7 cellular contexts compared by ENCODE assay signal in genomic region chrX:120042247-120042646, GRCh38.
DNase-seq lines count a peak whose midpoint lies in the region; ATAC-seq and FAIRE-seq lines count a peak whose summit lies in the region.
"Not testable (repeated sequence)": the region's sequence is repeated elsewhere in the genome, so short reads cannot be mapped to it uniquely, and the experiment has no call there.

No MANE protein-coding gene starts in this region.

- DNase-seq in GM19239 (ENCODE audit: insufficient read length, low spot score): not testable (repeated sequence)

- peak; percentile 83 for ATAC-seq in GM18517 (IDR thresholded peaks at IDR 0.05; ENCODE audit: unreplicated experiment)
- ATAC-seq in GM21390 (IDR thresholded peaks at IDR 0.05; ENCODE audit: unreplicated experiment): peak; percentile 93
- ATAC-seq in GM21737 (IDR thresholded peaks at IDR 0.05; ENCODE audit: unreplicated experiment): peak; percentile 80
- ATAC-seq in HG02852 (IDR thresholded peaks at IDR 0.05; ENCODE audit: unreplicated experiment): peak; percentile 94
- peak; percentile 62 for ATAC-seq in HG03097 (IDR thresholded peaks at IDR 0.05; ENCODE audit: low FRiP score, unreplicated experiment)
- peak; percentile 73 for ATAC-seq in HG03558 (IDR thresholded peaks at IDR 0.05; ENCODE audit: extremely low read depth, unreplicated experiment)

- peak; percentile 83 for FAIRE-seq in GM19239 (lab: Jason Lieb, UNC)
